Comparison of ENCODE assay signal across 15 cellular contexts in genomic region chrX:121456315-121456714, GRCh38.
DNase-seq lines count a peak whose midpoint lies in the region; ATAC-seq and TF ChIP-seq lines count a peak whose summit lies in the region.
"Had no signal": no experiment of that assay in that cellular context is flagged by ENCODE, and none has a peak within 500 bp of the region (broad histone marks: within the 10 kb centered on the region; RNA-seq: fewer than 3 reads in every experiment).

No MANE protein-coding gene starts in this region.

- H4K20me1 ChIP-seq in OCI-LY3 (ENCODE audit: insufficient read depth, low read length): no peaks in the 10 kb centered on the region

- intact Hi-C loops in testis (cut with DNase I; ENCODE audit: low total_unique reads) (no loop called here), aorta (cut with DNase I) (no loop called here)

- TF ChIP-seq CTCF in OCI-LY3 (IDR thresholded peaks at IDR 0.05; ENCODE audit: low read depth, low read length) (no peak), testis (IDR thresholded peaks at IDR 0.05) (no peak)

- H3K27me3 ChIP-seq in OCI-LY3 (ENCODE audit: low read depth, low read length): no peaks in the 10 kb centered on the region
- no peaks in the 10 kb centered on the region for H3K27me3 ChIP-seq in testis
- no peaks in the 10 kb centered on the region for H3K27me3 ChIP-seq in aorta (ENCODE audit: control insufficient read depth in 1 of 2, insufficient read depth in 2 of 2, low read length in 1 of 2)
- H3K27me3 ChIP-seq: foreskin keratinocyte, upper lobe of left lung had no signal

- ATAC-seq in GM18519 (IDR thresholded peaks at IDR 0.05; ENCODE audit: low FRiP score, unreplicated experiment): peak; percentile 97
- peak; percentile 96 for ATAC-seq in GM21515 (IDR thresholded peaks at IDR 0.05; ENCODE audit: unreplicated experiment)
- peak; percentile 79 for ATAC-seq in HG03060 (IDR thresholded peaks at IDR 0.05; ENCODE audit: low read depth, unreplicated experiment)
- no peak for ATAC-seq in aorta (ENCODE audit: low FRiP score)
- ATAC-seq: foreskin keratinocyte had no signal

- no peak overlapping the region for H3K9ac ChIP-seq in OCI-LY3 (ENCODE audit: low read length)

- H3K36me3 ChIP-seq in OCI-LY3 (replicated peaks; ENCODE audit: low read depth, low read length) (no peaks in the 10 kb centered on the region), testis (ENCODE audit: low read depth, missing control alignments) (no peaks in the 10 kb centered on the region), aorta (ENCODE audit: control insufficient read depth in 1 of 2, insufficient read depth in 2 of 2, low read length in 1 of 2) (no peaks in the 10 kb centered on the region)
- H3K36me3 ChIP-seq: HAP-1, upper lobe of left lung had no signal

- H3K4me1 ChIP-seq in OCI-LY3 (ENCODE audit: low read length) (peaks cover 18% of the 10 kb centered on the region), testis (no peaks in the 10 kb centered on the region), aorta (ENCODE audit: control insufficient read depth in 1 of 2, insufficient read depth in 2 of 2, low read length in 2 of 2) (no peaks in the 10 kb centered on the region)
- H3K4me1 ChIP-seq: foreskin keratinocyte, HAP-1, upper lobe of left lung had no signal

- H3K4me3 ChIP-seq in OCI-LY3 (ENCODE audit: low read length) (peak overlapping the region; percentile 18; the same call in 1 of the 2 replicates), testis (no peak overlapping the region), aorta (ENCODE audit: low read length in 2 of 2) (no peak overlapping the region)
- H3K4me3 ChIP-seq: HAP-1, skin epidermis, upper lobe of left lung had no signal

- H3K4me2 ChIP-seq in OCI-LY3 (ENCODE audit: low read length): peak overlapping the region; percentile 48

- TF ChIP-seq POLR2A in testis (IDR thresholded peaks at IDR 0.05): no peak

- H3K9me3 ChIP-seq in OCI-LY3 (ENCODE audit: insufficient read depth, low read length) (no peaks in the 10 kb centered on the region; the same call in 1 of the 2 replicates), testis (no peaks in the 10 kb centered on the region), aorta (ENCODE audit: control insufficient read depth, low read length) (no peaks in the 10 kb centered on the region)
- H3K9me3 ChIP-seq: HAP-1, upper lobe of left lung had no signal

- DNase-seq in testis: no peak
- DNase-seq in NCI-H1694 (lab: John Stamatoyannopoulos, UW): no peak
- no peak for DNase-seq in aorta
- DNase-seq in SHP77 treated with DMSO at 0.1 percent for 48 hours (lab: John Stamatoyannopoulos, UW): no peak
- DNase-seq: activated CD4-positive, alpha-beta T cell treated with anti-CD3 and anti-CD28 coated beads for 1 hour; activated effector memory CD4-positive, alpha-beta T cell treated with anti-CD3 and anti-CD28 coated beads, Interleukin-2, amount 50 U/mL, for 16 hours; NCI-H526 treated with DMSO at 0.1 percent for 48 hours; upper lobe of left lung had no signal

- H2AFZ ChIP-seq in OCI-LY3 (ENCODE audit: low read depth, low read length): no peak overlapping the region

- no peak overlapping the region for H3K27ac ChIP-seq in OCI-LY3 (ENCODE audit: low read length)
- H3K27ac ChIP-seq in testis: no peak overlapping the region
- no peak overlapping the region for H3K27ac ChIP-seq in aorta (ENCODE audit: low read depth in 1 of 2, low read length in 2 of 2)
- H3K27ac ChIP-seq: foreskin keratinocyte, skin epidermis, upper lobe of left lung had no signal

- WGBS in testis, 2 donors: 64 to 77% methylated on average over 3 of the region's 3 CpGs
- WGBS in aorta, 2 donors: 60 to 72% methylated on average over 3 of the region's 3 CpGs

- no peaks in the 10 kb centered on the region for H3K79me2 ChIP-seq in OCI-LY3 (ENCODE audit: low read length)
